26 cellular contexts compared by ENCODE assay signal in the genomic region with DNA sequence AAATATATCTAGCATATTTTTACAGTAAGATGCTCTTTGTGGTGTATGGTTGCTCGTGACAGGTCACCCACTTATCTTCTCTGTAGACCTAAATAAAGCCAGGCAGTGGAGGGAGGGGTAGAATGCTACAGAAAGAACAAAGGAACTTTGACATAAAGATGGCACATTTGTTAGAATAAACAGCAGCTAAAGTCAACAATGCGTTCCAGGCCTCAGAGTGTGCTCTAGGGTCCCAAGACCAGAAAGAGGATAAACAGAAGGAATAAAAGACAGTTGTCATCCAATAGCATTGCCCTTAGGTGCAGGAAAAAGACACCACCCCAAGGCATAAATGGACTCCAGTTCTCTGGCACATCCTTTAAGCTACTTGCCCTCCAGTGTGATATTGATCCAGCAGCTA.
"Had no signal": no experiment of that assay in that cellular context is flagged by ENCODE, and none has a peak within 500 bp of the region (broad histone marks: within the 10 kb centered on the region; RNA-seq: fewer than 3 reads in every experiment).

No MANE protein-coding gene starts in this region.

- H3K27ac ChIP-seq: dorsolateral prefrontal cortex, epithelial cell of prostate, gastrocnemius medialis, heart left ventricle, hepatocyte, lower lobe of right lung, psoas muscle, skin epidermis, spleen, thoracic aorta, tibial nerve, upper lobe of left lung had no signal

- H2AFZ ChIP-seq: hepatocyte had no signal

- H3K79me2 ChIP-seq: hepatocyte had no signal

- FAIRE-seq: colon, urothelium cell line had no signal

- H3K9me3 ChIP-seq: gastrocnemius medialis, heart left ventricle, lower lobe of right lung, psoas muscle, spleen, thoracic aorta, tibial nerve, upper lobe of left lung had no signal

- DNase-seq: dorsolateral prefrontal cortex; effector CD4-positive, alpha-beta T cell; foreskin fibroblast; gastrocnemius medialis; heart left ventricle; kidney glomerular epithelial cell; left colon; left ventricle myocardium superior; lower lobe of right lung; naive thymus-derived CD8-positive, alpha-beta T cell; nephron progenitor cell; nucleus accumbens; psoas muscle; right cardiac atrium; spleen; stimulated activated CD4-positive, alpha-beta T cell treated with anti-CD3 and anti-CD28 coated beads, Interleukin-2, amount 100 ng/mL, for 48 hours; stimulated activated naive B cell treated with anti-CD40 and anti-IgM and Interleukin-4, amounts not matched to agents 10 μg/mL and 1 μg/mL and 100 μg/mL, for 72 hours; upper lobe of left lung had no signal

- H3K27me3 ChIP-seq: dorsolateral prefrontal cortex, gastrocnemius medialis, heart left ventricle, hepatocyte, spleen, tibial nerve, upper lobe of left lung had no signal

- H3K4me3 ChIP-seq: dorsolateral prefrontal cortex, gastrocnemius medialis, heart left ventricle, hepatocyte, lower lobe of right lung, psoas muscle, skin epidermis, spleen, thoracic aorta, tibial nerve, upper lobe of left lung had no signal

- H3K4me2 ChIP-seq: hepatocyte had no signal

- ATAC-seq: esophagus mucosa; gastrocnemius medialis; heart left ventricle; left colon; left ventricle myocardium superior; lower lobe of right lung; naive thymus-derived CD8-positive, alpha-beta T cell; psoas muscle; right cardiac atrium; stimulated activated naive B cell treated with anti-CD40 and anti-IgM and Interleukin-4, amounts not matched to agents 10 μg/mL and 1 μg/mL and 100 μg/mL, for 72 hours had no signal

- H3K36me3 ChIP-seq: gastrocnemius medialis, heart left ventricle, lower lobe of right lung, spleen, thoracic aorta, tibial nerve, upper lobe of left lung had no signal

- H3K4me1 ChIP-seq: gastrocnemius medialis, heart left ventricle, lower lobe of right lung, psoas muscle, spleen, tibial nerve, upper lobe of left lung had no signal
